23 cellular contexts compared by ENCODE assay signal in the genomic region with DNA sequence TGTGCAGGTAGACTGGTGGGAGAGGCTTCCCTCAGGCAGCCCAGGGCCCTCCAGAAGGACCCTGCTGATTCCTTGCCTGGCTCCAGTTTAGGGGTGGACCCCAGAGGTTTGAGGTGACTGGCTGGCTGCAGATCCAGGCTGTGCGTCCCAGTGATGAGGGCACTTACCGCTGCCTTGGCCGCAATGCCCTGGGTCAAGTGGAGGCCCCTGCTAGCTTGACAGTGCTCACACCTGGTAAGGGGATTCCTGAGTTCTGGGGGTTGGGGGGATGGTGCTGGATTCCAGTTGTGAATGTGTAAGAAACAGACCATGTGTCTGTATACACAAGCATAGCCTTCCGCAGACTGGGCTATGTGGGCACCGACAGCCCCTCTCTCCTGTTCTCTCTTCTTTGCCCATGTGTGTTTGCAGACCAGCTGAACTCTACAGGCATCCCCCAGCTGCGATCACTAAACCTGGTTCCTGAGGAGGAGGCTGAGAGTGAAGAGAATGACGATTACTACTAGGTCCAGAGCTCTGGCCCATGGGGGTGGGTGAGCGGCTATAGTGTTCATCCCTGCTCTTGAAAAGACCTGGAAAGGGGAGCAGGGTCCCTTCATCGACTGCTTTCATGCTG. TPM values are rescaled to one million over a fixed set of nuclear protein-coding genes. Genes with fewer than 3 reads are reported as not detected.
DNase-seq lines count a peak whose midpoint lies in the region; ATAC-seq and TF ChIP-seq lines count a peak whose summit lies in the region.
"Had no signal": no experiment of that assay in that cellular context is flagged by ENCODE, and none has a peak within 500 bp of the region (broad histone marks: within the 10 kb centered on the region; RNA-seq: fewer than 3 reads in every experiment).

No MANE protein-coding gene starts in this region.

- H3K36me3 Mint-ChIP-seq in CD8-positive, alpha-beta memory T cell: peaks cover 0 to 4% (median 0%) of the 10 kb centered on the region in 3 donors
- H3K36me3 Mint-ChIP-seq: activated naive CD8-positive, alpha-beta T cell had no signal

- CTCF ChIA-PET in CD8-positive, alpha-beta memory T cell (lab: Charles Lee): interaction anchor here (0.6 to 19.6 kb wide), 5 partner anchors 9 to 77 kb away, joined by 3 to 258 read pairs (median 4); a partner anchor contains a TSS
- CTCF ChIA-PET in Panc1 (lab: Charles Lee): interaction anchor here (1.4 to 3.7 kb wide), 2 partner anchors 14 to 23 kb away, joined by 5 to 19 read pairs; no protein-coding TSS in a partner anchor

- no peak for DNase-seq in CD8-positive, alpha-beta memory T cell
- DNase-seq in Panc1 (ENCODE audit: low read depth, low spot score) (no peak), RPMI8226 (no peak), HK-2 (ENCODE audit: unreplicated experiment) (no peak), SW480 (ENCODE audit: low spot score) (no peak), activated gamma-delta T cell (lab: John Stamatoyannopoulos, UW) (no peak)
- DNase-seq: CD4-positive, alpha-beta memory T cell; effector memory CD8-positive, alpha-beta T cell; HCEC 1CT; NCI-H1092; NCI-H187 treated with DMSO at 0.1 percent for 48 hours; NCI-H774; ovary; PC-3; SJCRH30; stimulated activated CD4-positive, alpha-beta T cell treated with anti-CD3 and anti-CD28 coated beads, Interleukin-15, amount 100 ng/mL, for 24 hours; T-helper 17 cell had no signal

- in situ Hi-C loops in Panc1 (cut with HindIII; ENCODE audit: low pct_unique_long_range_greater_than_20kb, low sequenced_read_pairs): no loop called here

- peak overlapping the region in 2 of 7 donors; percentile 6 to 71 for H3K4me3 Mint-ChIP-seq in CD8-positive, alpha-beta memory T cell
- H3K4me3 Mint-ChIP-seq: activated CD4-positive, alpha-beta T cell treated with anti-CD3 and anti-CD28 coated beads, Interleukin-2, amount 10 ng/mL, durations not matched to agents 24 days and 14 days had no signal

- peaks cover 46% of the 10 kb centered on the region for H3K27me3 ChIP-seq in CD8-positive, alpha-beta memory T cell (ENCODE audit: insufficient read depth, low read length, poor library complexity, severe bottlenecking)
- H3K27me3 ChIP-seq in Panc1 (ENCODE audit: control insufficient read depth, insufficient read depth, low read length) (no peaks in the 10 kb centered on the region), mucosa of rectum (ENCODE audit: control insufficient read depth in 2 of 2, insufficient read depth in 2 of 2, low read length in 2 of 2) (peaks cover 0 to 2% of the 10 kb centered on the region in 2 donors)
- H3K27me3 ChIP-seq: SJCRH30 had no signal

- intact Hi-C loops in Panc1 (cut with micrococcal nuclease; ENCODE audit: unreplicated experiment): no loop called here

- no TSS peak for BruUV-seq in Panc1 (replicated peaks; lab: Mats Ljungman, UMichigan)

- POLR2A ChIA-PET in CD8-positive, alpha-beta memory T cell (lab: Charles Lee): no interaction called here
- POLR2A ChIA-PET in Panc1 (lab: Charles Lee): no interaction called here

- H3K4me1 Mint-ChIP-seq in CD8-positive, alpha-beta memory T cell: peaks cover 25 to 56% (median 32%) of the 10 kb centered on the region in 3 donors

- peak overlapping the region in 2 of 8 donors; percentile 24 to 28 for H3K27ac Mint-ChIP-seq in CD8-positive, alpha-beta memory T cell
- H3K27ac Mint-ChIP-seq: activated CD4-positive, alpha-beta T cell treated with anti-CD3 and anti-CD28 coated beads, Interleukin-2, amount 10 ng/mL, durations not matched to agents 24 days and 14 days; activated naive CD8-positive, alpha-beta T cell; effector memory CD8-positive, alpha-beta T cell; T-helper 17 cell had no signal

- H3K4me1 ChIP-seq in CD8-positive, alpha-beta memory T cell (ENCODE audit: insufficient read depth, low read length): peaks cover 39% of the 10 kb centered on the region
- H3K4me1 ChIP-seq in Panc1 (ENCODE audit: control insufficient read depth, insufficient read depth, low read length): peaks cover 44% of the 10 kb centered on the region
- H3K4me1 ChIP-seq in mucosa of rectum (ENCODE audit: control insufficient read depth in 2 of 2, insufficient read depth in 2 of 2, low read length in 2 of 2): peaks cover 59 to 63% of the 10 kb centered on the region in 2 donors

- peak overlapping the region; percentile 34 to 39 for H3K9ac ChIP-seq in mucosa of rectum (ENCODE audit: low read depth in 1 of 2, low read length in 2 of 2)

- no peaks in the 10 kb centered on the region for H3K36me3 ChIP-seq in CD8-positive, alpha-beta memory T cell (ENCODE audit: insufficient read depth, low read length)
- H3K36me3 ChIP-seq in Panc1 (ENCODE audit: control insufficient read depth, insufficient read depth, low read length) (peaks cover 6% of the 10 kb centered on the region; the same call in 1 of the 2 replicates), mucosa of rectum (ENCODE audit: control insufficient read depth in 2 of 2, insufficient read depth in 2 of 2, low read length in 2 of 2) (no peaks in the 10 kb centered on the region)
- H3K36me3 ChIP-seq: esophagus muscularis mucosa, ovary, SJCRH30 had no signal

- H3K9me3 Mint-ChIP-seq in CD8-positive, alpha-beta memory T cell: peaks cover 0 to 2% (median 0%) of the 10 kb centered on the region in 5 donors
- H3K9me3 Mint-ChIP-seq: activated CD4-positive, alpha-beta T cell treated with anti-CD3 and anti-CD28 coated beads, Interleukin-2, amount 10 ng/mL, durations not matched to agents 24 days and 14 days; CD4-positive, alpha-beta memory T cell; effector memory CD8-positive, alpha-beta T cell had no signal

- no peak for ATAC-seq in Panc1
- ATAC-seq: effector memory CD8-positive, alpha-beta T cell; PC-3; sciatic nerve; T-helper 17 cell had no signal

- peaks cover 36 to 40% of the 10 kb centered on the region in 2 donors for H3K27me3 Mint-ChIP-seq in CD8-positive, alpha-beta memory T cell

- no peak overlapping the region for H3K4me3 ChIP-seq in CD8-positive, alpha-beta memory T cell (ENCODE audit: low read length)
- H3K4me3 ChIP-seq in Panc1 (ENCODE audit: low read depth in 2 of 2, low read length in 2 of 2) (no peak overlapping the region), mucosa of rectum (ENCODE audit: low read length in 2 of 2) (no peak overlapping the region)
- H3K4me3 ChIP-seq: esophagus muscularis mucosa, ovary had no signal

- H3K9me3 ChIP-seq in CD8-positive, alpha-beta memory T cell (ENCODE audit: low read length): no peaks in the 10 kb centered on the region
- H3K9me3 ChIP-seq in Panc1 (ENCODE audit: control insufficient read depth, insufficient read depth, low read depth, low read length) (no peaks in the 10 kb centered on the region), mucosa of rectum (ENCODE audit: control insufficient read depth in 2 of 2, low read length in 2 of 2) (no peaks in the 10 kb centered on the region)
- H3K9me3 ChIP-seq: esophagus muscularis mucosa, ovary, SJCRH30 had no signal

- H3K27ac ChIP-seq in 22Rv1: peak overlapping the region; percentile 100
- peak overlapping the region; percentile 9 for H3K27ac ChIP-seq in CD8-positive, alpha-beta memory T cell (ENCODE audit: low read depth, low read length)
- peak overlapping the region; percentile 93; the same call in 1 of the 2 replicates for H3K27ac ChIP-seq in Panc1 (ENCODE audit: low read length)
- H3K27ac ChIP-seq in mucosa of rectum (ENCODE audit: low read depth in 2 of 2, low read length in 2 of 2): peak overlapping the region; percentile 95 to 97
- H3K27ac ChIP-seq: esophagus muscularis mucosa, ovary had no signal

- TF ChIP-seq CTCF in 22Rv1 (IDR thresholded peaks at IDR 0.05) (no peak), Panc1 (IDR thresholded peaks at IDR 0.05) (no peak)

RNA-seq across cellular contexts. Expression of a gene that starts 2.7 kb away (rescaled TPM):
- total RNA-seq in CD8-positive, alpha-beta memory T cell: under 1 TPM; 0.18 to 0.20 TPM
- polyA plus RNA-seq in CD8-positive, alpha-beta memory T cell: not detected
- total RNA-seq in Panc1 (2021; ENCODE audit: unreplicated experiment): 21.2 TPM
- 17.5 TPM for polyA plus RNA-seq in Panc1 (2012; ENCODE audit: insufficient read length)
- total RNA-seq: CD4-positive, alpha-beta memory T cell; T-helper 17 cell had no signal
- polyA plus RNA-seq: CD4-positive, alpha-beta memory T cell had no signal

RNA-seq across cellular contexts. Expression of a gene that starts 33.5 kb away (rescaled TPM):
- 10 to 100 TPM; 25.2 to 26.5 TPM for total RNA-seq in CD8-positive, alpha-beta memory T cell
- 17.6 TPM for polyA plus RNA-seq in CD8-positive, alpha-beta memory T cell
- total RNA-seq in Panc1 (2021; ENCODE audit: unreplicated experiment): 15.3 TPM
- polyA plus RNA-seq in Panc1 (2012; ENCODE audit: insufficient read length): 12.9 TPM

RNA-seq across cellular contexts. Expression of a gene that starts 33.6 kb away (rescaled TPM):
- total RNA-seq in CD8-positive, alpha-beta memory T cell: under 1 TPM; 0.31 to 0.33 TPM
- 0.23 TPM for polyA plus RNA-seq in CD8-positive, alpha-beta memory T cell
- total RNA-seq in Panc1 (2021; ENCODE audit: unreplicated experiment): 1.8 TPM
- polyA plus RNA-seq in Panc1 (2012; ENCODE audit: insufficient read length): 2.0 TPM

Comparison
In these comparisons a context has a peak if more than half of its experiments do, and no peak if none do; other contexts are left out.
1. H3K27ac ChIP-seq: peak in every context shown above with its lines; median percentile 100 in 22Rv1; 96 in mucosa of rectum; 93 in Panc1; 9 in CD8-positive, alpha-beta memory T cell.
2. RNA of a gene that starts 2.7 kb away (total RNA-seq): 21.2 TPM in Panc1 (single experiment); 0.18 to 0.20 TPM in CD8-positive, alpha-beta memory T cell; every median in the first group is over 10 times any median in the second.